Comparison of ENCODE assay signal across 8 cellular contexts in the genomic region with DNA sequence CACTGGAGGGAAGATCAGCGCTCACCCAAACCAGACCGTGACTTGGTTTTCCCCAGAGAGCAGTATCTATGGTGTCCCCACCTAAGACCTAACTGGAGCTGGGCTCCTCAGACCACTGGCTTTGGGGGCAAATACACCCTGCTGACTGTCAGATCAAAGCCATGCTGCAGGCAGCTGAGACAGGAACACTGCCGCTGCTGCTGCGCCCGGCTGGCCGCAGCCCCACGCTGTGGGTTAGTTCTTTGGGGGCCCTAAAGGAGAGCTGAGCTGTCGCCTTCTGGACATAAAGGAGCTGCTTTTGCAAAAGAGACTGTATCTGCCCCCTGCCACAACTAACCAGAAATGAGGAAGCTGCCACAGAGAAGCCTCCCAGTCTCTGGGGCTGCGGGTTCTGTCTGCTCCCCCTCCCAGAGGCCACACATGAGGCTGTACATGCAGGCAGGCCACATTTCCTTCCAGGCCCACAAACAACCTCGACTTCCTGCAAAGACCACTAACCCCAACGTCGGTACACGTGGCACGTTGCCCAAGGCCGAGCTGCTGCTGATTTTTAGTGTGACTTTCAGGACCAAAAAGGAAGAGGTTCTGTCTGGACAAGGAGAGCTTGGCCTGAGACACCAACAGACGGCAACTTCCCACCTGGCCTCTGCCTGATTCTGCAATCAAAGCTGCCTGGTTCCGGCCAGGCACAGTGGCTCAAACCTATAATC. TPM values are rescaled to one million over a fixed set of nuclear protein-coding genes. Genes with fewer than 3 reads are reported as not detected.
A peak's percentile ranks its signal among the peaks of the same experiment; 100 is the strongest.
DNase-seq lines count a peak whose midpoint lies in the region; ATAC-seq, FAIRE-seq and TF ChIP-seq lines count a peak whose summit lies in the region.

No MANE protein-coding gene starts in this region.

- peak; percentile 98 for DNase-seq in GM12865 (ENCODE audit: low read depth)
- peak; percentile 95 for DNase-seq in SIG-M5 (lab: John Stamatoyannopoulos, UW)
- peak in 42 of 58 donors; percentile 18 to 85 (median 52) for DNase-seq in anterior cingulate cortex (lab: John Stamatoyannopoulos, UW)
- peak; percentile 82 for DNase-seq in transverse colon
- no peak for DNase-seq in NCI-H226
- DNase-seq in HTR-8/SVneo (ENCODE audit: insufficient read length, low spot score) = no peak

- H3K4me3 ChIP-seq in GM12865 (ENCODE audit: low read depth, low read length) (peak overlapping the region; percentile 41), mesodermal cell (ENCODE audit: extremely low read depth, insufficient read depth, low read length, poor library complexity, severe bottlenecking) (no peak overlapping the region), transverse colon (no peak overlapping the region)

- peak; percentile 53 for ATAC-seq in HG02610 (IDR thresholded peaks at IDR 0.05; ENCODE audit: unreplicated experiment)

- 75 to 77% methylated on average over 16 of the region's 17 CpGs for WGBS in mesodermal cell (ENCODE audit: insufficient coverage in 2 of 2), 2 experiments
- 43% methylated on average over 17 of the region's 17 CpGs; no CpG with 5 or more reads in 1 of the 2 donors for WGBS in transverse colon (ENCODE audit: low coverage in 1 of 2), 2 donors

- TF ChIP-seq EP300 in transverse colon (IDR thresholded peaks at IDR 0.05; ENCODE audit: low read depth) = no peak

- TF ChIP-seq CTCF in GM12865 (IDR thresholded peaks at IDR 0.05; ENCODE audit: insufficient read depth, low read depth, low read length, missing control alignments) = no peak
- no peak for TF ChIP-seq CTCF in transverse colon (IDR thresholded peaks at IDR 0.05)

- H3K36me3 ChIP-seq in mesodermal cell (ENCODE audit: control insufficient read depth, insufficient read depth, low read length) = no peaks in the 10 kb centered on the region
- no peaks in the 10 kb centered on the region for H3K36me3 ChIP-seq in transverse colon

- FAIRE-seq in HTR-8/SVneo (lab: Jason Lieb, UNC) = no peak

- H3K27ac ChIP-seq in mesodermal cell (ENCODE audit: low read depth, low read length, severe bottlenecking) (peak overlapping the region; percentile 45), transverse colon (peak overlapping the region; percentile 70 to 83 (median 76))

- no peak for TF ChIP-seq POLR2A in transverse colon (IDR thresholded peaks at IDR 0.05)

- H3K4me1 ChIP-seq in mesodermal cell (ENCODE audit: control insufficient read depth, insufficient read depth, low read length, poor library complexity, severe bottlenecking) (peaks cover 11% of the 10 kb centered on the region), transverse colon (peaks cover 5 to 47% (median 17%) of the 10 kb centered on the region in 4 donors)

- intact Hi-C loops in transverse colon (cut with DNase I; ENCODE audit: low total_unique reads) = no loop called here

- H3K9me3 ChIP-seq in mesodermal cell (ENCODE audit: control insufficient read depth, low read length) (no peaks in the 10 kb centered on the region), transverse colon (no peaks in the 10 kb centered on the region)

- no peaks in the 10 kb centered on the region for H3K27me3 ChIP-seq in transverse colon

- in situ Hi-C loops in transverse colon (cut with MboI; ENCODE audit: low pct_ligation_motif_present in 1 of 4, low pct_unique_long_range_greater_than_20kb in 1 of 4, low sequenced_read_pairs in 3 of 4) = no loop called here

RNA-seq across cellular contexts. Expression of a gene that starts 18.2 kb away (rescaled TPM):
- 49.5 TPM for polyA plus RNA-seq in mesodermal cell (2013, experiment 1 of 2)
- 41.5 TPM for polyA plus RNA-seq in mesodermal cell (2013, experiment 2 of 2)
- total RNA-seq in transverse colon = 1,000 to 10,000 TPM in 1 of 4 donors, 100 to 1,000 TPM in 3; 286 to 1,099 (median 522) TPM

Comparison
In these comparisons a context has a peak if more than half of its experiments do, and no peak if none do; other contexts are left out.
1. DNase-seq: peak in GM12865 (single experiment), SIG-M5 (single experiment), anterior cingulate cortex (42 of 58) and transverse colon (single experiment); none in NCI-H226 (single experiment) and HTR-8/SVneo (single experiment).